ENCODE assay signal across 8 cellular contexts in the genomic region with DNA sequence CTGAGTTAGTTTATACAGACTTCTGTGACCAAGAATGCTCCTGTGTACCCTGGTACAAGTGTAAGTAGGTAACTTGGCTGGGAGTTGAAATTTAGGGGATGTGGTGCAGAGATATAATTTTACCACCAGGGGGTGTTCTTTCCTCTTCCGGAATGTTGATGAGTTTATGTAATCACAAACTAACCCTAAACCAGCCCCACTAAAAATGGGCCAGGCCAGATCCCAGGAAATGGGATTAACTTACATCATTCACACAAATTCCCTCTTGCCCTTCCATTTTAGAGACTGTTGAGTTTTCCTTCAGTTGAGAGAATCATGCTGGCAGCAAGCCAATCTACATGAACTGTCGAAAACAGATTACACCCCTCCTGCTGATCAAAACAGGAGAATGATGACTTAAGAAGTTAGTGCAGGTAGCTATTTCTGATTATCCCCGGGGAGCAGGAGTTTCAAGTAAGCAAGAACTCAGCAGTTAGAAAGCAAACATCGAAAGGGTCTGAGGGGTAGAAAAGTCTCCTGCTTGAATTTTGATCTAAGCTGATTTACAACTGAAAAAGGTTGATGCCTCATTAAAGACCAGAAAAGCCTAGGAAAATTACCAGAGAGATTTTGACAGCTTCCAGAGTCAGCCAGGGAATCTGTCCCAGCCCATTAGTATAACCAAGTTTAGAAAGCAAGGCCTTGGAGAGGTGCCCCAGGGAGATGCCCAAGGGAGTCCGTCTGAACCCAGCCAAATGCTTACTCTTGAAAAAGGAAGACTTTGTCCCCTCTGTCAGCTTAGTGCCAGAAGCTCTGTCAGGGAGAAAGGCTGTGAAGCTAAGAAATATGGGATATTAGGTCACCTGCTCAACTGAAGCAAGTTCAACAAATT. TPM values are rescaled to one million over a fixed set of nuclear protein-coding genes. Genes with fewer than 3 reads are reported as not detected.
DNase-seq lines count a peak whose midpoint lies in the region; ATAC-seq and TF ChIP-seq lines count a peak whose summit lies in the region.

No MANE protein-coding gene starts in this region.

- H3K36me3 ChIP-seq in endodermal cell (ENCODE audit: control insufficient read depth, insufficient read depth, low read length) = no peaks in the 10 kb centered on the region
- H3K36me3 ChIP-seq in mesendoderm (ENCODE audit: control insufficient read depth, insufficient read depth, low read length) = no peaks in the 10 kb centered on the region

- H3K4me1 Mint-ChIP-seq in endodermal cell = peaks cover 11% of the 10 kb centered on the region

- peaks cover 4% of the 10 kb centered on the region for H3K4me1 ChIP-seq in endodermal cell (ENCODE audit: control insufficient read depth, insufficient read depth, low read length)
- peaks cover 2% of the 10 kb centered on the region for H3K4me1 ChIP-seq in mesendoderm (ENCODE audit: control insufficient read depth, low read depth, low read length)

- ATAC-seq in HG02938 (IDR thresholded peaks at IDR 0.05; ENCODE audit: unreplicated experiment) = peak; percentile 51

- DNase-seq in NCI-H1436 (lab: John Stamatoyannopoulos, UW) (peak; percentile 1), NCI-H1436 treated with DMSO at 0.1 percent for 48 hours (lab: John Stamatoyannopoulos, UW) (no peak), NCI-H446 (lab: John Stamatoyannopoulos, UW) (peak; percentile 44 to 81), endodermal cell (peak; percentile 78), mesendoderm (peak; percentile 93)
- DNase-seq in activated CD4-positive, alpha-beta T cell treated with anti-CD3 and anti-CD28 coated beads, Interleukin-2, amount 50 U/mL, for 1 hour = peak; percentile 32

- H3K4me3 ChIP-seq in endodermal cell (ENCODE audit: low read length) (no peak overlapping the region), mesendoderm (ENCODE audit: low read length) (no peak overlapping the region)

- no peaks in the 10 kb centered on the region for H3K9me3 Mint-ChIP-seq in endodermal cell

- H3K27ac ChIP-seq in endodermal cell (ENCODE audit: low read depth, low read length) (no peak overlapping the region), mesendoderm (ENCODE audit: low read depth, low read length) (peak overlapping the region; percentile 15), temporal lobe (ENCODE audit: low read depth, low read length) (peak overlapping the region; percentile 23)

- 11 to 32% methylated on average over 2 to 5 of the region's 5 CpGs for WGBS in endodermal cell (ENCODE audit: insufficient coverage in 1 of 2, insufficient read length in 1 of 2), 2 experiments
- WGBS in mesendoderm (ENCODE audit: extremely low coverage, insufficient coverage, low lambda C conversion rate) = no CpG with 5 or more reads among the region's 5 CpGs

- H2BK5ac ChIP-seq in mesendoderm (ENCODE audit: low read length) = no peak overlapping the region

- no peak overlapping the region for H3K56ac ChIP-seq in mesendoderm (ENCODE audit: low read length)

- peak; percentile 91 for TF ChIP-seq CTCF in endodermal cell (conservative IDR thresholded peaks at IDR 0.05)

- H2AK5ac ChIP-seq in mesendoderm (ENCODE audit: low read length) = no peak overlapping the region

- H3K4ac ChIP-seq in mesendoderm (ENCODE audit: low read depth, low read length) = no peak overlapping the region

- no peak overlapping the region for H3K23ac ChIP-seq in mesendoderm (ENCODE audit: low read length)

- H2BK15ac ChIP-seq in mesendoderm (replicated peaks; ENCODE audit: low read depth) = no peak overlapping the region

- peaks cover 28% of the 10 kb centered on the region for H3K27me3 Mint-ChIP-seq in endodermal cell (ENCODE audit: insufficient read depth)

- no peaks in the 10 kb centered on the region for H3K36me3 Mint-ChIP-seq in endodermal cell (ENCODE audit: low read depth)

- H3K18ac ChIP-seq in mesendoderm (ENCODE audit: low read length) = peak overlapping the region; percentile 68

- no peaks in the 10 kb centered on the region for H3K79me1 ChIP-seq in mesendoderm (ENCODE audit: low read length)

- H4K8ac ChIP-seq in mesendoderm (ENCODE audit: low read depth, low read length) = peak overlapping the region; percentile 56

- H3K4me2 ChIP-seq in mesendoderm (ENCODE audit: low read length) = no peak overlapping the region

- peak overlapping the region; percentile 23 for H2BK120ac ChIP-seq in mesendoderm (ENCODE audit: low read depth, low read length)

- H3K27me3 ChIP-seq in endodermal cell (ENCODE audit: control insufficient read depth, insufficient read depth, low read length, poor library complexity, severe bottlenecking) = no peaks in the 10 kb centered on the region
- no peaks in the 10 kb centered on the region for H3K27me3 ChIP-seq in mesendoderm (ENCODE audit: insufficient read depth, low read length, poor library complexity)

- no peak overlapping the region for H4K5ac ChIP-seq in mesendoderm (ENCODE audit: low read length)

- H3K27ac Mint-ChIP-seq in endodermal cell = peak overlapping the region; percentile 59

- no peak overlapping the region for H3K4me3 Mint-ChIP-seq in endodermal cell

- no peaks in the 10 kb centered on the region for H3K9me3 ChIP-seq in endodermal cell (ENCODE audit: control insufficient read depth, low read length)

- H3K9ac ChIP-seq in endodermal cell (ENCODE audit: extremely low read depth, low read length, poor library complexity, severe bottlenecking) = no peak overlapping the region
- no peak overlapping the region for H3K9ac ChIP-seq in mesendoderm (ENCODE audit: low read length)

- no peaks in the 10 kb centered on the region for H3K79me2 ChIP-seq in mesendoderm (ENCODE audit: control insufficient read depth, insufficient read depth, low read length)

RNA-seq across cellular contexts. Expression of a gene that starts 32.3 kb away (rescaled TPM):
- total RNA-seq in endodermal cell (10 to 100 TPM; 56.4 to 68.1 TPM), temporal lobe (29.3 TPM)
- polyA plus RNA-seq in endodermal cell (2013, experiment 1 of 2) = 50.4 TPM
- 52.4 TPM for polyA plus RNA-seq in endodermal cell (2013, experiment 2 of 2)
- 51.8 TPM for polyA plus RNA-seq in mesendoderm (2013, experiment 1 of 2)
- polyA plus RNA-seq in mesendoderm (2013, experiment 2 of 2) = 50.1 TPM
